Comparison of ENCODE assay signal across 8 cellular contexts in genomic region chr12:107864727-107865126, GRCh38.
A peak's percentile ranks its signal among the peaks of the same experiment; 100 is the strongest.
DNase-seq lines count a peak whose midpoint lies in the region; ATAC-seq, FAIRE-seq and TF ChIP-seq lines count a peak whose summit lies in the region.
"Not testable (repeated sequence)": the region's sequence is repeated elsewhere in the genome, so short reads cannot be mapped to it uniquely, and the experiment has no call there.

No MANE protein-coding gene starts in this region.

- H3K4me3 Mint-ChIP-seq in dendritic cell treated with granulocyte-macrophage colony-stimulating factor and Interleukin-4, amounts not matched to agents 40 ng/mL and 50 ng/mL, for 4 days: peak overlapping the region; percentile 56
- H3K4me3 Mint-ChIP-seq in glutamatergic neuron (ENCODE audit: unreplicated experiment): peak overlapping the region; percentile 63
- H3K4me3 Mint-ChIP-seq in nephron: peak overlapping the region; percentile 64 to 73 (median 73)

- not testable (repeated sequence) for H3F3A ChIP-seq in SK-N-SH (replicated peaks; ENCODE audit: insufficient read depth)

- H3K27ac Mint-ChIP-seq in dendritic cell treated with granulocyte-macrophage colony-stimulating factor and Interleukin-4, amounts not matched to agents 40 ng/mL and 50 ng/mL, for 4 days; glutamatergic neuron (ENCODE audit: unreplicated experiment); nephron: not testable (repeated sequence)

- H3K36me3 Mint-ChIP-seq in dendritic cell treated with granulocyte-macrophage colony-stimulating factor and Interleukin-4, amounts not matched to agents 40 ng/mL and 50 ng/mL, for 4 days (ENCODE audit: low read depth); glutamatergic neuron (ENCODE audit: unreplicated experiment); nephron (ENCODE audit: low read depth): not testable (repeated sequence)

- H3K4me3 ChIP-seq in A549: not testable (repeated sequence)
- H3K4me3 ChIP-seq in HUES6 (ENCODE audit: low read depth, low read length): peak overlapping the region; percentile 65
- H3K4me3 ChIP-seq in SK-N-SH (ENCODE audit: low read depth in 2 of 2, low read length in 1 of 2): peak overlapping the region in 1 of 2 experiments; percentile 41; a peak in 1 of 4 replicates
- H3K4me3 ChIP-seq in iPS-18a (ENCODE audit: low read length): peak overlapping the region; percentile 70
- H3K4me3 ChIP-seq in prostate gland: peak overlapping the region; percentile 11 to 39

- peaks cover 12% of the 10 kb centered on the region for H3K4me1 Mint-ChIP-seq in dendritic cell treated with granulocyte-macrophage colony-stimulating factor and Interleukin-4, amounts not matched to agents 40 ng/mL and 50 ng/mL, for 4 days (ENCODE audit: low read depth)
- not testable (repeated sequence) for H3K4me1 Mint-ChIP-seq in glutamatergic neuron (ENCODE audit: low read depth, unreplicated experiment); nephron

- not testable (repeated sequence) for H2AFZ ChIP-seq in SK-N-SH (ENCODE audit: low read depth)

- WGBS in A549 (ENCODE audit: missing lambda C conversion rate): 62% methylated on average over 12 of the region's 12 CpGs
- 36% methylated on average over 12 of the region's 12 CpGs for WGBS in SK-N-SH (ENCODE audit: low lambda C conversion rate)
- 63% methylated on average over 12 of the region's 12 CpGs for WGBS in prostate gland

- not testable (repeated sequence) for TF ChIP-seq RAD21 in A549 (conservative IDR thresholded peaks at IDR 0.05 in 1 of 2, IDR thresholded peaks at IDR 0.05 in 1 of 2); SK-N-SH (IDR thresholded peaks at IDR 0.05; ENCODE audit: low read length)

- peaks cover 63% of the 10 kb centered on the region for H3K27me3 Mint-ChIP-seq in dendritic cell treated with granulocyte-macrophage colony-stimulating factor and Interleukin-4, amounts not matched to agents 40 ng/mL and 50 ng/mL, for 4 days
- peaks cover 27% of the 10 kb centered on the region for H3K27me3 Mint-ChIP-seq in glutamatergic neuron (ENCODE audit: unreplicated experiment)
- peaks cover 85% of the 10 kb centered on the region for H3K27me3 Mint-ChIP-seq in nephron (ENCODE audit: low read depth)

- not testable (repeated sequence) for TF ChIP-seq CTCF in A549 (IDR thresholded peaks at IDR 0.05); SK-N-SH (IDR thresholded peaks at IDR 0.05); glutamatergic neuron (IDR thresholded peaks at IDR 0.05; ENCODE audit: partially characterized antibody, unreplicated experiment); nephron (IDR thresholded peaks at IDR 0.05; ENCODE audit: unreplicated experiment in 3 of 3); prostate gland (IDR thresholded peaks at IDR 0.05)

- not testable (repeated sequence) for H3K9me2 ChIP-seq in SK-N-SH

- not testable (repeated sequence) for H3K79me2 ChIP-seq in SK-N-SH (ENCODE audit: insufficient read depth)

- CTCF ChIA-PET in A549 (lab: Yijun Ruan, JAX) (interaction anchor here (1.1 kb wide), 1 partner anchor 20 kb away, joined by 3 read pairs; no protein-coding TSS in a partner anchor), SK-N-SH (lab: Yijun Ruan, JAX) (interaction anchor here (0.7 to 1.4 kb wide), 5 partner anchors 15 to 800 kb away, joined by 3 read pairs; no protein-coding TSS in a partner anchor)

- not testable (repeated sequence) for H3K36me3 ChIP-seq in HUES6 (ENCODE audit: control insufficient read depth, insufficient read depth, low read length); SK-N-SH (replicated peaks in 1 of 2; ENCODE audit: control insufficient read depth in 1 of 2, insufficient read depth in 2 of 2, low read length in 1 of 2); iPS-18a (ENCODE audit: control insufficient read depth, low read depth, low read length); prostate gland

- not testable (repeated sequence) for H3K9me3 ChIP-seq in A549; HUES6 (ENCODE audit: control insufficient read depth, insufficient read depth, low read depth, low read length); SK-N-SH; iPS-18a (ENCODE audit: control insufficient read depth, low read depth, low read length); prostate gland

- POLR2A ChIA-PET in A549 (lab: Yijun Ruan, JAX); SK-N-SH (lab: Yijun Ruan, JAX): not testable (repeated sequence)

- H3K4me2 ChIP-seq in A549: not testable (repeated sequence)
- H3K4me2 ChIP-seq in SK-N-SH: peak overlapping the region; percentile 37; the same call in 1 of the 2 replicates

- DNase-seq in A549 (ENCODE audit: low read depth in 1 of 2, low spot score in 1 of 2); SK-N-SH; glutamatergic neuron; prostate gland (ENCODE audit: low spot score): not testable (repeated sequence)

- TF ChIP-seq POLR2A in A549 (IDR thresholded peaks at IDR 0.05; ENCODE audit: low read length); prostate gland (IDR thresholded peaks at IDR 0.05): not testable (repeated sequence)

- not testable (repeated sequence) for H3K9me3 Mint-ChIP-seq in dendritic cell treated with granulocyte-macrophage colony-stimulating factor and Interleukin-4, amounts not matched to agents 40 ng/mL and 50 ng/mL, for 4 days; glutamatergic neuron (ENCODE audit: unreplicated experiment)
- H3K9me3 Mint-ChIP-seq in nephron: peaks cover 22% of the 10 kb centered on the region

- not testable (repeated sequence) for ATAC-seq in A549

- H3K9ac ChIP-seq in HUES6 (ENCODE audit: low read length); SK-N-SH; iPS-18a (ENCODE audit: low read length): not testable (repeated sequence)

- H3K4me1 ChIP-seq in A549; HUES6 (ENCODE audit: control insufficient read depth, insufficient read depth, low read length); SK-N-SH (ENCODE audit: control insufficient read depth in 1 of 2, insufficient read depth in 2 of 2, low read depth in 1 of 2, low read length in 1 of 2); iPS-18a (ENCODE audit: control insufficient read depth, low read depth, low read length); prostate gland (replicated peaks): not testable (repeated sequence)

- H3K27ac ChIP-seq in A549; HUES6 (ENCODE audit: low read depth, low read length); SK-N-SH (ENCODE audit: low read depth in 2 of 2, low read length in 1 of 2); iPS-18a (ENCODE audit: low read length): not testable (repeated sequence)
- peak overlapping the region in 1 of 2 donors; percentile 58 for H3K27ac ChIP-seq in prostate gland

- not testable (repeated sequence) for H4K20me1 ChIP-seq in SK-N-SH (ENCODE audit: insufficient read depth)

- H3K27me3 ChIP-seq in HUES6 (ENCODE audit: control insufficient read depth, insufficient read depth, low read length): peaks cover 65% of the 10 kb centered on the region
- not testable (repeated sequence) for H3K27me3 ChIP-seq in SK-N-SH (ENCODE audit: insufficient read depth); prostate gland (replicated peaks; ENCODE audit: insufficient read depth)
- peaks cover 46% of the 10 kb centered on the region for H3K27me3 ChIP-seq in iPS-18a (ENCODE audit: control insufficient read depth, insufficient read depth, low read length)

- TF ChIP-seq EP300 in A549 (IDR thresholded peaks at IDR 0.05); SK-N-SH (IDR thresholded peaks at IDR 0.05; ENCODE audit: borderline replicate concordance in 1 of 2, low read depth in 1 of 2, low read length in 1 of 2): not testable (repeated sequence)

- intact Hi-C loops in dendritic cell treated with granulocyte-macrophage colony-stimulating factor and Interleukin-4, amounts not matched to agents 40 ng/mL and 50 ng/mL, for 4 days (cut with micrococcal nuclease); prostate gland (cut with DNase I): not testable (repeated sequence)

- not testable (repeated sequence) for FAIRE-seq in A549 (lab: Jason Lieb, UNC)

TF ChIP-seq in A549, 52 proteins besides CTCF, POLR2A, EP300 and RAD21:
- TF ChIP-seq MAFK (IDR thresholded peaks at IDR 0.05; ENCODE audit: partially characterized antibody): peak; percentile 82
